ENCODE assay signal across 16 cellular contexts in genomic region chr9:32430720-32431119, GRCh38. TPM values are rescaled to one million over a fixed set of nuclear protein-coding genes. Genes with fewer than 3 reads are reported as not detected.
DNase-seq lines count a peak whose midpoint lies in the region; ATAC-seq and TF ChIP-seq lines count a peak whose summit lies in the region.
"Had no signal": no experiment of that assay in that cellular context is flagged by ENCODE, and none has a peak within 500 bp of the region (broad histone marks: within the 10 kb centered on the region; RNA-seq: fewer than 3 reads in every experiment).

No MANE protein-coding gene starts in this region.

- H3K27me3 Mint-ChIP-seq in Calu3 (ENCODE audit: unreplicated experiment) (no peaks in the 10 kb centered on the region), osteocyte (ENCODE audit: unreplicated experiment) (no peaks in the 10 kb centered on the region), endothelial cell (ENCODE audit: unreplicated experiment) (no peaks in the 10 kb centered on the region)

- no peak for ATAC-seq in GM21786 (IDR thresholded peaks at IDR 0.05; ENCODE audit: unreplicated experiment)
- ATAC-seq: K562 had no signal

- H3K4me3 Mint-ChIP-seq in Calu3 (ENCODE audit: low read depth, unreplicated experiment) (no peak overlapping the region), osteocyte (ENCODE audit: unreplicated experiment) (peak overlapping the region; percentile 45), endothelial cell (ENCODE audit: unreplicated experiment) (no peak overlapping the region)
- H3K4me3 Mint-ChIP-seq: CD14-positive monocyte had no signal

- H3K4me1 Mint-ChIP-seq in Calu3 (ENCODE audit: low read depth, unreplicated experiment) (peaks cover 23% of the 10 kb centered on the region), osteocyte (ENCODE audit: unreplicated experiment) (peaks cover 33% of the 10 kb centered on the region), endothelial cell (ENCODE audit: unreplicated experiment) (peaks cover 10% of the 10 kb centered on the region)

- POLR2A ChIA-PET in RWPE1 (lab: Yijun Ruan, JAX; ENCODE audit: low non-redundant PET), result no interaction called here

- H3K36me3 Mint-ChIP-seq in Calu3 (ENCODE audit: insufficient read depth, unreplicated experiment) (peaks cover 35% of the 10 kb centered on the region), osteocyte (ENCODE audit: unreplicated experiment) (peaks cover 28% of the 10 kb centered on the region), endothelial cell (ENCODE audit: low read depth, unreplicated experiment) (peaks cover 19% of the 10 kb centered on the region)

- BruUV-seq in Calu3 (replicated peaks; lab: Mats Ljungman, UMichigan), result no TSS peak

- TF ChIP-seq CTCF in Calu3 (IDR thresholded peaks at IDR 0.05; ENCODE audit: unreplicated experiment) (no peak), RWPE1 (conservative IDR thresholded peaks at IDR 0.05; ENCODE audit: low read depth) (no peak), osteocyte (IDR thresholded peaks at IDR 0.05) (no peak), endothelial cell (IDR thresholded peaks at IDR 0.05; ENCODE audit: unreplicated experiment) (no peak)

- DNase-seq in Calu3, result no peak
- DNase-seq in RWPE1 (ENCODE audit: low spot score), result peak; percentile 26
- DNase-seq in dermis blood vessel endothelial cell, result peak; percentile 70
- DNase-seq in osteocyte (ENCODE audit: extremely low spot score, unreplicated experiment), result no peak
- no peak for DNase-seq in SKM-1 treated with dmso at 0.1 percent for 144 hours (lab: John Stamatoyannopoulos, UW; ENCODE audit: unreplicated experiment)
- no peak for DNase-seq in NCI-H2196 treated with DMSO at 0.1 percent for 48 hours (lab: John Stamatoyannopoulos, UW; ENCODE audit: unreplicated experiment)
- DNase-seq in endothelial cell (ENCODE audit: low spot score), result no peak
- DNase-seq: activated CD4-positive, alpha-beta T cell treated with anti-CD3 and anti-CD28 coated beads, Interleukin-2, amount 50 U/mL, for 4 hours; effector CD4-positive, alpha-beta T cell; head of caudate nucleus; NCI-H82; thyroid gland had no signal

- intact Hi-C loops in Calu3 (cut with micrococcal nuclease; ENCODE audit: unreplicated experiment), result no loop called here

- CTCF ChIA-PET in Calu3 (lab: Charles Lee), result interaction anchor here (0.7 to 1.5 kb wide), 2 partner anchors 52 to 54 kb away, joined by 4 to 7 read pairs; no protein-coding TSS in a partner anchor
- CTCF ChIA-PET in RWPE1 (lab: Yijun Ruan, JAX), result interaction anchor here (0.8 to 1.2 kb wide), 2 partner anchors 52 to 416 kb away, joined by 4 to 5 read pairs; no protein-coding TSS in a partner anchor

- no peaks in the 10 kb centered on the region for H3K9me3 Mint-ChIP-seq in Calu3 (ENCODE audit: low read depth, unreplicated experiment)
- no peaks in the 10 kb centered on the region for H3K9me3 Mint-ChIP-seq in osteocyte (ENCODE audit: unreplicated experiment)
- H3K9me3 Mint-ChIP-seq in endothelial cell (ENCODE audit: unreplicated experiment), result no peaks in the 10 kb centered on the region
- H3K9me3 Mint-ChIP-seq: CD14-positive monocyte had no signal

- H3K27ac Mint-ChIP-seq in Calu3 (ENCODE audit: unreplicated experiment) (peak overlapping the region; percentile 10), osteocyte (ENCODE audit: unreplicated experiment) (peak overlapping the region; percentile 79), endothelial cell (ENCODE audit: unreplicated experiment) (no peak overlapping the region)
- H3K27ac Mint-ChIP-seq: CD14-positive monocyte had no signal

- no peak overlapping the region for H3K27ac ChIP-seq in RWPE1
- H3K27ac ChIP-seq: prostate gland, thyroid gland had no signal

RNA-seq across cellular contexts. Expression of gene ACO1, which starts 46.3 kb away (rescaled TPM):
- total RNA-seq in Calu3 (2022), result 19.1 and 29.6 TPM in 2 replicates
- 61.8 and 73.3 TPM in 2 replicates for total RNA-seq in dermis blood vessel endothelial cell
- total RNA-seq in osteocyte, result 41.0 and 42.0 TPM in 2 replicates
- total RNA-seq in endothelial cell (ENCODE audit: unreplicated experiment), result 30.6 TPM

Comparison
In these comparisons a context has a peak if more than half of its experiments do, and no peak if none do; other contexts are left out.
1. DNase-seq: peak in RWPE1 (single experiment) and dermis blood vessel endothelial cell (single experiment); none in Calu3 (single experiment), osteocyte (single experiment), SKM-1 treated with dmso at 0.1 percent for 144 hours (single experiment), NCI-H2196 treated with DMSO at 0.1 percent for 48 hours (single experiment) and endothelial cell (single experiment).